20 cellular contexts compared by ENCODE assay signal in the genomic region with DNA sequence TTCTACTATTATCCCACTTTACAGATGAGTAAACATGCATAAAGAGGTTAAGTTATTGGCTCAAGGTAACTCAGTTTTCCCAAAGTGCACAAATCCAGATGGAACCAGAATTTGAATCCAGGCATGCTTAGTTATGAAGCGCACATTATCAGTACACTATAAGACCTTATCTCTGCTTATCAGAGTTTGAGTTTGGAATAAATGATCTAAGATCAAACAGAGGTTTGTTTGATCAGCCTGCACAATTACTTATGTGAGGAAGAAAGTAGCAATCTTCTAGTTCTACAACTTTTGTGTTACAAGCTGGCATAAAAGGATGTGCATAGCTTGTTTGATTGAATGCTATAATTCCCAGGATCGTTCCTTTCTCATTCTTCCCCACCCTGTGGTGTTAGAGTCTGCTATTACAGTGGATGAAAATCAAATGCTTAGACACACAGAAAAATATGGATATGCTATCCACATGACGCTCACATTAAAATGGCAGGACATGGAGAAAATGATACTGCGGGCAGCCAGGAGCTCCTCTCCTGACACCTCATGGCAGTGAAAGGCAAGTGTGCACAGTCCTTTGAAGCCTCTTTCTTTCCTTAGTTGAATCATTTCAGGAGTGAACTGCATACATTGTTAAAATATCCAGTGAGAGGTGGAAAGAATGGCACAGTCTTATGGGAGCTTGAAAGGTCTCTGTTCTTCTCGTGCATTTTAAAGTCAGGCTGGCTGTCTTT. TPM values are rescaled to one million over a fixed set of nuclear protein-coding genes. Genes with fewer than 3 reads are reported as not detected.
DNase-seq lines count a peak whose midpoint lies in the region; ATAC-seq and TF ChIP-seq lines count a peak whose summit lies in the region.
"Had no signal": no experiment of that assay in that cellular context is flagged by ENCODE, and none has a peak within 500 bp of the region (broad histone marks: within the 10 kb centered on the region; RNA-seq: fewer than 3 reads in every experiment).

No MANE protein-coding gene starts in this region.

- H3K4me1 ChIP-seq in cardiac muscle cell (ENCODE audit: low read depth) (peaks cover 16% of the 10 kb centered on the region), PC-3 (ENCODE audit: insufficient read depth, low read length) (no peaks in the 10 kb centered on the region), hepatocyte (ENCODE audit: insufficient read depth) (no peaks in the 10 kb centered on the region)
- H3K4me1 ChIP-seq: SJCRH30 had no signal

- H3K4me3 ChIP-seq in cardiac muscle cell (no peak overlapping the region), PC-3 (ENCODE audit: low read length) (no peak overlapping the region), hepatocyte (no peak overlapping the region)
- H3K4me3 ChIP-seq: K562, SJCRH30 had no signal

- no peak overlapping the region for H3K9ac ChIP-seq in PC-3 (ENCODE audit: low read length)

- H3K9me2 ChIP-seq in PC-3 (replicated peaks; ENCODE audit: low read length) (0 out of 2 replicates have a peak, but pooled peaks cover 3% of the 10 kb centered on the region), hepatocyte (replicated peaks; ENCODE audit: insufficient read depth) (no peaks in the 10 kb centered on the region)

- POLR2A ChIA-PET in PC-3 (lab: Charles Lee; ENCODE audit: unreplicated experiment): no interaction called here

- TF ChIP-seq CTCF in cardiac muscle cell (IDR thresholded peaks at IDR 0.05; ENCODE audit: low read depth, low read length) (no peak), PC-3 (conservative IDR thresholded peaks at IDR 0.05; ENCODE audit: low read depth, low read length) (no peak), hepatocyte (IDR thresholded peaks at IDR 0.05; ENCODE audit: poor library complexity) (peak; percentile 18)

- H3K9me3 ChIP-seq in cardiac muscle cell (ENCODE audit: low read depth): no peaks in the 10 kb centered on the region
- H3K9me3 ChIP-seq in PC-3 (ENCODE audit: low read length): no peaks in the 10 kb centered on the region
- no peaks in the 10 kb centered on the region for H3K9me3 ChIP-seq in hepatocyte (ENCODE audit: low read depth)
- H3K9me3 ChIP-seq: SJCRH30 had no signal

- H3K27me3 ChIP-seq in cardiac muscle cell (no peaks in the 10 kb centered on the region), PC-3 (ENCODE audit: low read length) (0 out of 2 replicates have a peak, but pooled peaks cover 15% of the 10 kb centered on the region), hepatocyte (no peaks in the 10 kb centered on the region)
- H3K27me3 ChIP-seq: SJCRH30 had no signal

- DNase-seq in cardiac muscle cell (ENCODE audit: low read depth in 1 of 2, low spot score in 1 of 2) (peak in 1 of 2 donors; percentile 15), cardiac septum (ENCODE audit: low spot score) (no peak), PC-3 (no peak), hepatocyte (ENCODE audit: low spot score) (no peak), hepatic stellate cell (ENCODE audit: low spot score) (no peak), iPS-NIHi11 (ENCODE audit: low spot score) (no peak)
- no peak for DNase-seq in activated effector memory CD4-positive, alpha-beta T cell treated with anti-CD3 and anti-CD28 coated beads, Interleukin-2, amount 50 U/mL, for 16 hours
- DNase-seq: AML-193, DMS 273 treated with DMSO at 0.1 percent for 48 hours, GDM1, GOT3, NCI-H1105, NCI-H1694 treated with DMSO at 0.1 percent for 48 hours, NCI-H345, NCI-H524 treated with DMSO at 0.1 percent for 48 hours, RPMI8226, SJCRH30 had no signal

- ATAC-seq in PC-3: peak; percentile 29; the same call in 1 of the 2 replicates
- ATAC-seq: K562 had no signal

- BruUV-seq in PC-3 (replicated peaks; lab: Mats Ljungman, UMichigan): no TSS peak

- CTCF ChIA-PET in PC-3 (lab: Charles Lee): interaction anchor here (0.5 kb wide), 1 partner anchor 395 kb away, joined by 3 read pairs; no protein-coding TSS in a partner anchor

- H3F3A ChIP-seq in PC-3 (ENCODE audit: low read length, unreplicated experiment): no peaks in the 10 kb centered on the region

- WGBS in hepatocyte (ENCODE audit: low lambda C conversion rate, missing lambda C conversion rate): 70% methylated on average over 5 of the region's 5 CpGs

- H3K27ac ChIP-seq in cardiac muscle cell (peak overlapping the region; percentile 17), PC-3 (ENCODE audit: low read length) (no peak overlapping the region), hepatocyte (no peak overlapping the region)
- H3K27ac ChIP-seq: SJCRH30 had no signal

- no peaks in the 10 kb centered on the region for H3K79me2 ChIP-seq in PC-3 (ENCODE audit: low read length)
- no peaks in the 10 kb centered on the region for H3K79me2 ChIP-seq in hepatocyte

- H4K20me1 ChIP-seq in PC-3 (ENCODE audit: low read length) (no peaks in the 10 kb centered on the region), hepatocyte (ENCODE audit: insufficient read depth, poor library complexity, severe bottlenecking) (no peaks in the 10 kb centered on the region)

- H3K36me3 ChIP-seq in cardiac muscle cell: no peaks in the 10 kb centered on the region
- no peaks in the 10 kb centered on the region for H3K36me3 ChIP-seq in PC-3 (ENCODE audit: low read depth, low read length)
- H3K36me3 ChIP-seq in hepatocyte (replicated peaks; ENCODE audit: insufficient read depth, low read depth): no peaks in the 10 kb centered on the region
- H3K36me3 ChIP-seq: SJCRH30 had no signal

- no peak overlapping the region for H2AFZ ChIP-seq in PC-3 (ENCODE audit: low read length)
- no peak overlapping the region for H2AFZ ChIP-seq in hepatocyte

- intact Hi-C loops in cardiac septum (cut with DNase I): loop anchor here (5.0 kb wide), 1 partner anchor 98 kb away; no protein-coding TSS in a partner anchor
- intact Hi-C loops in PC-3 (cut with micrococcal nuclease): no loop called here

- no peak overlapping the region for H3K4me2 ChIP-seq in PC-3 (ENCODE audit: low read length)
- H3K4me2 ChIP-seq in hepatocyte: no peak overlapping the region

RNA-seq across cellular contexts. Expression of a gene that starts 24.0 kb away (rescaled TPM):
- total RNA-seq in cardiac muscle cell: 147 and 182 TPM in 2 replicates
- polyA plus RNA-seq in cardiac muscle cell: 43.5 and 54.5 TPM in 2 replicates
- 52.2 TPM for total RNA-seq in cardiac septum
- 8.4 and 9.8 TPM in 2 replicates for total RNA-seq in PC-3 (2014; rRNA removed)
- 61.2 and 61.6 TPM in 2 replicates for total RNA-seq in hepatocyte
- polyA plus RNA-seq in hepatocyte: 14.0 and 14.8 TPM in 2 replicates
- total RNA-seq: T-helper 1 cell treated with Interleukin-12 subunit alpha and Interleukin-12 subunit beta and Interleukin-4 antibody, amounts not matched to agents 30 ng/mL and 1 ng/mL, for 36 hours had no signal
- polyA plus RNA-seq: CD14-positive monocyte had no signal
